17 cellular contexts compared by ENCODE assay signal in the genomic region with DNA sequence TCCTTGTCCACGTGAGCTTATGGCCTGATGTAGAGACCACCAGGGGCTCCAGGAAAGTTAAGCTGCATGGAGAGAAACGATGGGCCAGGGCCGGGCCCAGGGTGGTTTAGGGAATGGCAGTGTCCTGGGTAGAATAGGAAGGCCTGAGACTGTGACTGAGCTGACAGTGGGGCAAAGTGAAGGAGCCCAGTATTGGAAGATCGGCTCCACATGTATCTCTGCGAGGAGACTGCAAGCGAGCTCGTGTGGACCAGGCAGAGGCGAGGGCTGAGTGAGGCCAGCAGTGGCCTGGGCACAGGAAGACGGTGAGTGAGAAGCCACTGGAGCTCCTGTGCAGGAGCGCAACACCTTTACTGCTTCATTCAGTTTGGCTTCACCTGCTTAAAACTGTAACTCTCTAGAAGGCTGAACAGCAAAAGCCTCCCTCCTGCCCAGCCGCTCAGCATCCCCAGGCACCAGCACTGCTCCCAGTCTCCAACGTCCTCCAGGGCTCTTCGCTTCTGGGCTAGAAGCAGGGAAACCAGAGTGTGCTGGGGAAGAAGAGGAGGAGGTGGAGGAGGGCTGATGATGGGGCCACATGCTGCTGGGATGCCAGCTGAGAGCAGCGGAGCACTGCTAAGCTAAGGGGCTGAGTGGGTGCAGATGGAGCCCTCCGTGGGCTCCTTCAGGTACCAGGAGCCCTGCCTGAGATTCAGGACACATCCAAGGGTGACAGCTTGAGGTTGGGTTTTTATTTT. TPM values are rescaled to one million over a fixed set of nuclear protein-coding genes. Genes with fewer than 3 reads are reported as not detected.
DNase-seq lines count a peak whose midpoint lies in the region; ATAC-seq and TF ChIP-seq lines count a peak whose summit lies in the region.
"Had no signal": no experiment of that assay in that cellular context is flagged by ENCODE, and none has a peak within 500 bp of the region (broad histone marks: within the 10 kb centered on the region; RNA-seq: fewer than 3 reads in every experiment).

No MANE protein-coding gene starts in this region.

- H3K36me3 ChIP-seq in Caco-2 (ENCODE audit: control insufficient read depth, insufficient read depth, low read length) (peaks cover 5% of the 10 kb centered on the region; the same call in 1 of the 2 replicates), HCT116 (ENCODE audit: control insufficient read depth in 1 of 2, insufficient read depth in 2 of 2, low read length in 2 of 2) (no peaks in the 10 kb centered on the region; a peak in 1 of 4 replicates), neuronal stem cell (replicated peaks in 1 of 2; ENCODE audit: control insufficient read depth in 2 of 2, insufficient read depth in 2 of 2, low read length in 2 of 2) (no peaks in the 10 kb centered on the region), testis (ENCODE audit: low read depth, missing control alignments) (no peaks in the 10 kb centered on the region)

- H4K20me1 ChIP-seq in HCT116 (ENCODE audit: insufficient read depth) = no peaks in the 10 kb centered on the region

- WGBS in neuronal stem cell (ENCODE audit: extremely low coverage in 2 of 2, insufficient read length in 2 of 2, insufficient replicate concordance in 1 of 2), 2 donors = no CpG with 5 or more reads among the region's 15 CpGs
- WGBS in testis, 2 donors = 89 to 92% methylated on average over 15 of the region's 15 CpGs

- H3K18ac ChIP-seq in neuronal stem cell (ENCODE audit: low read length) = no peak overlapping the region

- no peaks in the 10 kb centered on the region for H3K4me1 ChIP-seq in Caco-2
- no peaks in the 10 kb centered on the region for H3K4me1 ChIP-seq in HCT116 (ENCODE audit: control insufficient read depth in 1 of 2, insufficient read depth in 2 of 2, low read length in 2 of 2)
- peaks cover 0 to 3% of the 10 kb centered on the region in 2 donors for H3K4me1 ChIP-seq in neuronal stem cell (ENCODE audit: control insufficient read depth in 2 of 2, insufficient read depth in 1 of 2, low read depth in 1 of 2, low read length in 2 of 2)
- H3K4me1 ChIP-seq in testis = no peaks in the 10 kb centered on the region
- H3K4me1 ChIP-seq: tibial artery had no signal

- H2BK15ac ChIP-seq in neuronal stem cell (ENCODE audit: low read length) = no peak overlapping the region

- no peak overlapping the region for H4K8ac ChIP-seq in neuronal stem cell (ENCODE audit: low read depth, low read length)

- no peaks in the 10 kb centered on the region for H3K79me2 ChIP-seq in HCT116 (ENCODE audit: insufficient read depth, low read length)

- H3K4me3 Mint-ChIP-seq in Caco-2 (ENCODE audit: unreplicated experiment) = no peak overlapping the region
- no peak overlapping the region for H3K4me3 Mint-ChIP-seq in central memory CD8-positive, alpha-beta T cell

- CTCF ChIA-PET in Caco-2 (lab: Charles Lee) = interaction anchor here (0.6 to 0.9 kb wide), 3 partner anchors 36 to 564 kb away, joined by 3 to 5 read pairs (median 3); no protein-coding TSS in a partner anchor
- CTCF ChIA-PET in HCT116 (lab: Charles Lee) = no interaction called here

- H3K79me1 ChIP-seq in neuronal stem cell (ENCODE audit: low read depth, low read length) = peaks cover 2% of the 10 kb centered on the region

- peak overlapping the region; percentile 14 for H3K27ac Mint-ChIP-seq in Caco-2 (ENCODE audit: unreplicated experiment)
- H3K27ac Mint-ChIP-seq in central memory CD8-positive, alpha-beta T cell (ENCODE audit: low read depth) = peak overlapping the region; percentile 41

- H3K27me3 ChIP-seq in Caco-2 (replicated peaks; ENCODE audit: control insufficient read depth, insufficient read depth, low read length) (no peaks in the 10 kb centered on the region), HCT116 (ENCODE audit: insufficient read depth, low read length) (no peaks in the 10 kb centered on the region), neuronal stem cell (ENCODE audit: control insufficient read depth in 3 of 3, insufficient read depth in 3 of 3, low read depth in 1 of 3, low read length in 3 of 3) (no peaks in the 10 kb centered on the region), testis (no peaks in the 10 kb centered on the region)
- H3K27me3 ChIP-seq: SJSA1, tibial artery had no signal

- H3K4ac ChIP-seq in neuronal stem cell (ENCODE audit: low read length) = no peak overlapping the region

- no peak overlapping the region for H3K9ac ChIP-seq in HCT116 (ENCODE audit: low read length)
- no peak overlapping the region for H3K9ac ChIP-seq in neuronal stem cell (ENCODE audit: low read depth, low read length, poor library complexity)

- POLR2A ChIA-PET in Caco-2 (lab: Charles Lee) (no interaction called here), HCT116 (lab: Charles Lee) (no interaction called here)

- no peak overlapping the region for H3K14ac ChIP-seq in neuronal stem cell (ENCODE audit: low read length)

- no peak for TF ChIP-seq POLR2A in HCT116 (IDR thresholded peaks at IDR 0.05; ENCODE audit: borderline replicate concordance, extremely low read depth, insufficient read depth, insufficient read length)
- no peak for TF ChIP-seq POLR2A in testis (IDR thresholded peaks at IDR 0.05)

- no TSS peak for BruUV-seq in Caco-2 (replicated peaks; lab: Mats Ljungman, UMichigan)
- BruUV-seq in HCT116 (replicated peaks; lab: Mats Ljungman, UMichigan) = no TSS peak

- no peak overlapping the region for H2BK12ac ChIP-seq in neuronal stem cell (ENCODE audit: low read length)

- ATAC-seq in HCT116 = 0 out of 2 replicates have a peak, but pooled peaks have one; percentile 7
- ATAC-seq in central memory CD8-positive, alpha-beta T cell (replicated peaks; ENCODE audit: extremely low read depth, poor library complexity, severe bottlenecking) = no peak
- ATAC-seq in HG03280 (IDR thresholded peaks at IDR 0.05; ENCODE audit: unreplicated experiment) = no peak

- peak overlapping the region; percentile 56 for H2BK5ac ChIP-seq in neuronal stem cell (ENCODE audit: low read length)

- no peaks in the 10 kb centered on the region for H3K27me3 Mint-ChIP-seq in Caco-2 (ENCODE audit: insufficient read depth, unreplicated experiment)
- no peaks in the 10 kb centered on the region for H3K27me3 Mint-ChIP-seq in central memory CD8-positive, alpha-beta T cell

- H4K91ac ChIP-seq in neuronal stem cell (ENCODE audit: low read depth, low read length, poor library complexity) = no peak overlapping the region

- H3K4me1 Mint-ChIP-seq in Caco-2 (ENCODE audit: low read depth, unreplicated experiment) = no peaks in the 10 kb centered on the region
- H3K4me1 Mint-ChIP-seq in central memory CD8-positive, alpha-beta T cell = no peaks in the 10 kb centered on the region

- no peak overlapping the region for H2AFZ ChIP-seq in HCT116 (ENCODE audit: low read depth, low read length, poor library complexity, severe bottlenecking)
- no peak overlapping the region for H2AFZ ChIP-seq in neuronal stem cell (ENCODE audit: low read length)

- no peak overlapping the region for H2AK5ac ChIP-seq in neuronal stem cell (ENCODE audit: low read depth, low read length)

- TF ChIP-seq CTCF in Caco-2 (IDR thresholded peaks at IDR 0.05; ENCODE audit: insufficient read depth in 1 of 2, low read depth in 1 of 2, low read length in 1 of 2, severe bottlenecking in 1 of 2, unreplicated experiment in 1 of 2) (no peak), HCT116 (IDR thresholded peaks at IDR 0.05 in 2 of 3, conservative IDR thresholded peaks at IDR 0.05 in 1 of 3; ENCODE audit: borderline replicate concordance in 1 of 3, insufficient read depth in 1 of 3, low read depth in 2 of 3, low read length in 2 of 3) (no peak), testis (IDR thresholded peaks at IDR 0.05) (no peak)

- RAD21 ChIA-PET in HCT116 (lab: Charles Lee; ENCODE audit: low non-redundant PET in 1 of 2, low total read pairs in 2 of 2, uncharacterized antibody in 2 of 2, unreplicated experiment in 2 of 2) = interaction anchor here in 1 of 2 experiments (0.7 kb wide), 1 partner anchor 39 kb away, joined by 3 read pairs; no protein-coding TSS in a partner anchor

- no peak overlapping the region for H2BK120ac ChIP-seq in neuronal stem cell (ENCODE audit: low read depth, low read length)

- H3K4me2 ChIP-seq in HCT116 (ENCODE audit: low read length) = no peak overlapping the region
- H3K4me2 ChIP-seq in neuronal stem cell (ENCODE audit: insufficient read depth, low read length, poor library complexity, severe bottlenecking) = no peak overlapping the region

- no peaks in the 10 kb centered on the region for H3K9me2 ChIP-seq in HCT116 (ENCODE audit: insufficient read depth)

- no peak for TF ChIP-seq RAD21 in HCT116 (IDR thresholded peaks at IDR 0.05; ENCODE audit: low read depth)

- H3K9me3 Mint-ChIP-seq in Caco-2 (ENCODE audit: unreplicated experiment) = no peaks in the 10 kb centered on the region
- no peaks in the 10 kb centered on the region for H3K9me3 Mint-ChIP-seq in central memory CD8-positive, alpha-beta T cell

- H3K23ac ChIP-seq in neuronal stem cell (ENCODE audit: low read depth, low read length, poor library complexity) = peak overlapping the region; percentile 35

- H3K9me3 ChIP-seq in Caco-2 (no peaks in the 10 kb centered on the region), HCT116 (ENCODE audit: control insufficient read depth in 1 of 2, insufficient read depth in 1 of 2, low read depth in 1 of 2, low read length in 2 of 2) (no peaks in the 10 kb centered on the region), neuronal stem cell (replicated peaks in 1 of 2; ENCODE audit: control insufficient read depth in 2 of 2, insufficient read depth in 1 of 2, low read depth in 1 of 2, low read length in 2 of 2) (peaks cover 0 to 2% of the 10 kb centered on the region in 2 donors), testis (no peaks in the 10 kb centered on the region)
- H3K9me3 ChIP-seq: SJSA1, tibial artery had no signal

- H3K27ac ChIP-seq in HCT116 (ENCODE audit: low read depth, low read length) = no peak overlapping the region
- no peak overlapping the region for H3K27ac ChIP-seq in neuronal stem cell (replicated peaks; ENCODE audit: low read length)
- H3K27ac ChIP-seq in testis = no peak overlapping the region
- H3K27ac ChIP-seq: SJSA1, tibial artery had no signal

- H3K4me3 ChIP-seq in Caco-2 (ENCODE audit: low read depth, low read length) (no peak overlapping the region), HCT116 (replicated peaks in 1 of 2; ENCODE audit: low read depth in 1 of 2, low read length in 2 of 2) (no peak overlapping the region), neuronal stem cell (ENCODE audit: low read length in 2 of 2) (no peak overlapping the region), testis (no peak overlapping the region)
- H3K4me3 ChIP-seq: SJSA1, tibial artery had no signal

- intact Hi-C loops in Caco-2 (cut with micrococcal nuclease; ENCODE audit: unreplicated experiment) = no loop called here
- intact Hi-C loops in HCT116 (cut with micrococcal nuclease) = no loop called here
- intact Hi-C loops in testis (cut with DNase I; ENCODE audit: low total_unique reads) = no loop called here

- peaks cover 67% of the 10 kb centered on the region for H3K36me3 Mint-ChIP-seq in Caco-2 (ENCODE audit: insufficient read depth, unreplicated experiment)
- peaks cover 11% of the 10 kb centered on the region for H3K36me3 Mint-ChIP-seq in central memory CD8-positive, alpha-beta T cell (ENCODE audit: insufficient read depth)

- DNase-seq in Caco-2 = peak in 1 of 2 experiments; percentile 20
- no peak for DNase-seq in HCT116 (ENCODE audit: low read depth, low spot score)
- no peak for DNase-seq in central memory CD8-positive, alpha-beta T cell (ENCODE audit: low spot score in 2 of 2)
- DNase-seq in neuronal stem cell (ENCODE audit: low spot score) = no peak
- no peak for DNase-seq in NCI-H524 treated with DMSO at 0.1 percent for 48 hours (lab: John Stamatoyannopoulos, UW)
- no peak for DNase-seq in testis
- DNase-seq: activated T-cell treated with anti-CD3 and anti-CD28 coated beads for 4 hours, C1 segment of cervical spinal cord, cerebellar nuclear complex, hypothalamus, NCI-H187 treated with DMSO at 0.1 percent for 48 hours, NCI-H446 treated with DMSO at 0.1 percent for 48 hours, small intestine, T1000, tibial artery had no signal

RNA-seq across cellular contexts. Expression of gene TCIRG1, which starts 13.5 kb away (rescaled TPM):
- total RNA-seq in Caco-2 (2022) = 2.7 and 2.8 TPM in 2 replicates
- total RNA-seq in HCT116 (2021; ENCODE audit: unreplicated experiment) = 101 TPM
- 88.7 and 97.2 TPM in 2 replicates for polyA plus RNA-seq in HCT116 (2012)
- 5.7 TPM for polyA plus RNA-seq in neuronal stem cell (2013, experiment 1 of 2)
- polyA plus RNA-seq in neuronal stem cell (2013, experiment 2 of 2) = 4.8 TPM
- 10 to 100 TPM; 52.8 to 53.6 TPM for total RNA-seq in testis
- 22.2 TPM for polyA plus RNA-seq in testis (ENCODE audit: insufficient read depth, low read depth, low replicate concordance)

RNA-seq across cellular contexts. Expression of gene NDUFS8, which starts 21.8 kb away (rescaled TPM):
- 309 and 334 TPM in 2 replicates for total RNA-seq in Caco-2 (2022)
- 189 TPM for total RNA-seq in HCT116 (2021; ENCODE audit: unreplicated experiment)
- polyA plus RNA-seq in HCT116 (2012) = 245 and 268 TPM in 2 replicates
- 144 TPM for polyA plus RNA-seq in neuronal stem cell (2013, experiment 1 of 2)
- polyA plus RNA-seq in neuronal stem cell (2013, experiment 2 of 2) = 148 TPM
- total RNA-seq in testis = 100 to 1,000 TPM; 184 to 196 TPM
- 149 TPM for polyA plus RNA-seq in testis (ENCODE audit: insufficient read depth, low read depth, low replicate concordance)

RNA-seq across cellular contexts. Expression of gene ALDH3B1, which starts 42.2 kb away (rescaled TPM):
- total RNA-seq in Caco-2 (2022) (8.2 and 9.1 TPM in 2 replicates), HCT116 (2021; ENCODE audit: unreplicated experiment) (25.5 TPM), testis (1 to 10 TPM; 4.4 to 5.3 TPM)
- 28.9 and 39.8 TPM in 2 replicates for polyA plus RNA-seq in HCT116 (2012)
- polyA plus RNA-seq in neuronal stem cell (2013, experiment 1 of 2) = 0.25 TPM
- polyA plus RNA-seq in neuronal stem cell (2013, experiment 2 of 2) = 0.22 TPM
- polyA plus RNA-seq in testis (ENCODE audit: insufficient read depth, low read depth, low replicate concordance) = 8.1 TPM

RNA-seq across cellular contexts. Expression of gene UNC93B1, which starts 48.4 kb away (rescaled TPM):
- total RNA-seq in Caco-2 (2022) (26.5 and 29.3 TPM in 2 replicates), HCT116 (2021; ENCODE audit: unreplicated experiment) (72.9 TPM), testis (10 to 100 TPM in 1 of 2 donors, 1 to 10 TPM in 1; 5.3 to 12.3 TPM)
- polyA plus RNA-seq in HCT116 (2012) = 55.1 and 67.6 TPM in 2 replicates
- 4.9 TPM for polyA plus RNA-seq in neuronal stem cell (2013, experiment 1 of 2)
- polyA plus RNA-seq in neuronal stem cell (2013, experiment 2 of 2) = 4.6 TPM
- 7.9 TPM for polyA plus RNA-seq in testis (ENCODE audit: insufficient read depth, low read depth, low replicate concordance)

Comparison
In these comparisons a context has a peak if more than half of its experiments do, and no peak if none do; other contexts are left out.
1. RNA of gene TCIRG1, which starts 13.5 kb away (total RNA-seq): 101 TPM in HCT116 (single experiment) and 52.8 to 53.6 TPM in testis; 2.7 to 2.8 TPM in Caco-2; every median in the first group is over 10 times any median in the second.